ENCODE assay signal across 8 cellular contexts in genomic region chr1:232226197-232226681, GRCh38.
A peak's percentile ranks its signal among the peaks of the same experiment; 100 is the strongest.
DNase-seq lines count a peak whose midpoint lies in the region; ATAC-seq lines count a peak whose summit lies in the region.

No MANE protein-coding gene starts in this region.

- DNase-seq in DMS153 (lab: John Stamatoyannopoulos, UW) (peak; percentile 83), HPDE6-E6E7 (ENCODE audit: extremely low spot score) (peak; percentile 2), iPS-NIHi7 (ENCODE audit: extremely low spot score) (peak; percentile 59), cerebellar cortex (ENCODE audit: low spot score) (no peak), SK-N-DZ (ENCODE audit: low spot score) (no peak), occipital lobe (lab: John Stamatoyannopoulos, UW) (no peak)
- peak; percentile 60 for DNase-seq in activated CD4-positive, alpha-beta memory T cell treated with anti-CD3 and anti-CD28 coated beads for 36 hours

- POLR2A ChIA-PET in activated CD4-positive, alpha-beta memory T cell treated with anti-CD3 and anti-CD28 coated beads for 36 hours (lab: Charles Lee): no interaction called here

- H3K27me3 Mint-ChIP-seq in activated CD4-positive, alpha-beta memory T cell treated with anti-CD3 and anti-CD28 coated beads for 36 hours: no peaks in the 10 kb centered on the region

- no peak overlapping the region for H3K4me3 Mint-ChIP-seq in activated CD4-positive, alpha-beta memory T cell treated with anti-CD3 and anti-CD28 coated beads for 36 hours

- H3K4me1 Mint-ChIP-seq in activated CD4-positive, alpha-beta memory T cell treated with anti-CD3 and anti-CD28 coated beads for 36 hours (ENCODE audit: low read depth): peaks cover 9% of the 10 kb centered on the region

- CTCF ChIA-PET in activated CD4-positive, alpha-beta memory T cell treated with anti-CD3 and anti-CD28 coated beads for 36 hours (lab: Charles Lee): interaction anchor here (0.7 kb wide), 1 partner anchor 12 kb away, joined by 3 read pairs; no protein-coding TSS in a partner anchor

- no peaks in the 10 kb centered on the region for H3K9me3 Mint-ChIP-seq in activated CD4-positive, alpha-beta memory T cell treated with anti-CD3 and anti-CD28 coated beads for 36 hours

- no peaks in the 10 kb centered on the region for H3K36me3 Mint-ChIP-seq in activated CD4-positive, alpha-beta memory T cell treated with anti-CD3 and anti-CD28 coated beads for 36 hours

- intact Hi-C loops in activated CD4-positive, alpha-beta memory T cell treated with anti-CD3 and anti-CD28 coated beads for 36 hours (cut with micrococcal nuclease): loop anchor here (10.0 kb wide), 1 partner anchor 399 kb away; no protein-coding TSS in a partner anchor

- ATAC-seq in GM19455 (IDR thresholded peaks at IDR 0.05; ENCODE audit: unreplicated experiment): no peak

- peak overlapping the region; percentile 29 for H3K27ac Mint-ChIP-seq in activated CD4-positive, alpha-beta memory T cell treated with anti-CD3 and anti-CD28 coated beads for 36 hours

Comparison
In these comparisons a context has a peak if more than half of its experiments do, and no peak if none do; other contexts are left out.
1. DNase-seq: peak in DMS153 (single experiment), HPDE6-E6E7 (single experiment), activated CD4-positive, alpha-beta memory T cell treated with anti-CD3 and anti-CD28 coated beads for 36 hours (single experiment) and iPS-NIHi7 (single experiment); none in cerebellar cortex (single experiment), SK-N-DZ (single experiment) and occipital lobe (single experiment).